ENCODE assay signal across 7 cellular contexts in the genomic region with DNA sequence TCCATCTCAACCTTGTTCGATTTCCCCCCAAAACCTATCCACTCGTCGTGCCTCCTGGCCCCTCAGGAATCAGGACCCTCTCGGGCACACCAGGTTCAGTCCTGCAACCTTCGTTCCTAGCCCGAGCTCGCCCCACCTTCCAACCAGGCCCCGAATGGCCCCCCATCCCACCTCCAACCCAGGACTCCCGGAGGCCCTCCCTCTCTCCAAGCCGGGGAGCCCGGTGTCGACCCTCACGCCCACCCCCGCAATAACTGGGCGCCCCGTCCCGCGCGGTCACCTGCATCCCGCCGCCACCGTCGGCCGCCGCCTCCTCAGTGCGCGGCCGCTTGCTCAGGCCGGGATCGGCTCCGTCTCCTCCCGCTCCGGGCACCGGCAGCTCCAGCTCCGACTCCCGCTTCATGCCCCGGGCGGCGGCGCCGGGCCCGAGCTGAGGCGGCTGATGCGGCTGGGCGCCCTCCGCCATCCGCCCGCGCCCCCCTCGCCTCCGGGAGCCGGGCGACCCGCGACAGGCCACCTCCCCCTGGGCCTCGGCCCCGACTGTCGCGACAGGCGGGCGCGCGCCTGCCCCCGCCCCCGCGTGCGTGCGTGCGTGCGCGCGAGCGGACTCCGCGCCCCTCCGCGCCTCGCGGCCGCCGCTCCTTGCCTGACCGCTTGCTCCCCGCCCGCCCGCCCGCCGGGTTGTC. TPM values are rescaled to one million over a fixed set of nuclear protein-coding genes. Genes with fewer than 3 reads are reported as not detected.
A peak's percentile ranks its signal among the peaks of the same experiment; 100 is the strongest.
DNase-seq lines count a peak whose midpoint lies in the region; ATAC-seq and TF ChIP-seq lines count a peak whose summit lies in the region.

No MANE protein-coding gene starts in this region.

- DNase-seq in G401 (ENCODE audit: low spot score) (peak; percentile 49), glutamatergic neuron (peak; percentile 75), ovary (peak in 2 of 5 donors; percentile 50 to 63), NK-92 (lab: John Stamatoyannopoulos, UW; ENCODE audit: unreplicated experiment) (no peak)
- no peak for DNase-seq in activated CD8-positive, alpha-beta T cell treated with anti-CD3 and anti-CD28 coated beads for 36 hours
- no peak for DNase-seq in activated effector memory CD4-positive, alpha-beta T cell treated with anti-CD3 and anti-CD28 coated beads, Interleukin-2, amount 50 U/mL, for 16 hours

- H3K36me3 ChIP-seq in ovary = no peaks in the 10 kb centered on the region

- no peaks in the 10 kb centered on the region for H3K9me3 Mint-ChIP-seq in activated CD8-positive, alpha-beta T cell treated with anti-CD3 and anti-CD28 coated beads for 36 hours
- peaks cover 8% of the 10 kb centered on the region for H3K9me3 Mint-ChIP-seq in glutamatergic neuron (ENCODE audit: unreplicated experiment)

- H3K4me1 Mint-ChIP-seq in activated CD8-positive, alpha-beta T cell treated with anti-CD3 and anti-CD28 coated beads for 36 hours (ENCODE audit: low read depth) = peaks cover 14% of the 10 kb centered on the region
- peaks cover 12% of the 10 kb centered on the region for H3K4me1 Mint-ChIP-seq in glutamatergic neuron (ENCODE audit: low read depth, unreplicated experiment)

- CTCF ChIA-PET in activated CD8-positive, alpha-beta T cell treated with anti-CD3 and anti-CD28 coated beads for 36 hours (lab: Charles Lee) = interaction anchor here (1.4 to 5.4 kb wide), 3 partner anchors 37 to 96 kb away, joined by 4 to 38 read pairs (median 24); no protein-coding TSS in a partner anchor

- POLR2A ChIA-PET in activated CD8-positive, alpha-beta T cell treated with anti-CD3 and anti-CD28 coated beads for 36 hours (lab: Charles Lee) = interaction anchor here (1.4 kb wide), 1 partner anchor 24 kb away, joined by 4 read pairs; no protein-coding TSS in a partner anchor

- peak overlapping the region; percentile 53 for H3K27ac Mint-ChIP-seq in activated CD8-positive, alpha-beta T cell treated with anti-CD3 and anti-CD28 coated beads for 36 hours
- peak overlapping the region; percentile 85 for H3K27ac Mint-ChIP-seq in glutamatergic neuron (ENCODE audit: unreplicated experiment)

- peak overlapping the region; percentile 66 for H3K4me3 ChIP-seq in ovary

- in situ Hi-C loops in G401 (cut with HindIII; ENCODE audit: low sequenced_read_pairs) = no loop called here

- intact Hi-C loops in activated CD8-positive, alpha-beta T cell treated with anti-CD3 and anti-CD28 coated beads for 36 hours (cut with micrococcal nuclease) = no loop called here
- intact Hi-C loops in ovary (cut with DNase I) = loop anchor here in 3 of 4 donors (10.0 kb wide), 2 partner anchors 53 to 63 kb away; no protein-coding TSS in a partner anchor

- H3K4me3 Mint-ChIP-seq in activated CD8-positive, alpha-beta T cell treated with anti-CD3 and anti-CD28 coated beads for 36 hours = peak overlapping the region; percentile 85
- H3K4me3 Mint-ChIP-seq in glutamatergic neuron (ENCODE audit: unreplicated experiment) = peak overlapping the region; percentile 95

- WGBS in ovary, 3 donors = 0 to 1% (median 1%) methylated on average over 51 to 86 of the region's 87 CpGs

- no peak for TF ChIP-seq EP300 in ovary (IDR thresholded peaks at IDR 0.05)

- no peaks in the 10 kb centered on the region for H3K36me3 Mint-ChIP-seq in activated CD8-positive, alpha-beta T cell treated with anti-CD3 and anti-CD28 coated beads for 36 hours (ENCODE audit: low read depth)
- H3K36me3 Mint-ChIP-seq in glutamatergic neuron (ENCODE audit: unreplicated experiment) = no peaks in the 10 kb centered on the region

- peak; percentile 30 for ATAC-seq in HG03280 (IDR thresholded peaks at IDR 0.05; ENCODE audit: unreplicated experiment)
- peak; percentile 9 for ATAC-seq in activated CD8-positive, alpha-beta T cell treated with anti-CD3 and anti-CD28 coated beads for 36 hours

- no peak for TF ChIP-seq POLR2A in ovary (IDR thresholded peaks at IDR 0.05)

- peaks cover 9% of the 10 kb centered on the region for H3K4me1 ChIP-seq in ovary (ENCODE audit: insufficient read depth)

- TF ChIP-seq CTCF in activated CD8-positive, alpha-beta T cell treated with anti-CD3 and anti-CD28 coated beads for 36 hours (IDR thresholded peaks at IDR 0.05) = no peak
- TF ChIP-seq CTCF in glutamatergic neuron (IDR thresholded peaks at IDR 0.05; ENCODE audit: partially characterized antibody, unreplicated experiment) = no peak
- no peak for TF ChIP-seq CTCF in ovary (IDR thresholded peaks at IDR 0.05)

- peaks cover 11% of the 10 kb centered on the region for H3K27me3 Mint-ChIP-seq in activated CD8-positive, alpha-beta T cell treated with anti-CD3 and anti-CD28 coated beads for 36 hours
- H3K27me3 Mint-ChIP-seq in glutamatergic neuron (ENCODE audit: unreplicated experiment) = peaks cover 2% of the 10 kb centered on the region

- H3K9me3 ChIP-seq in ovary = no peaks in the 10 kb centered on the region

- H3K27ac ChIP-seq in ovary = peak overlapping the region; percentile 84 to 93

- H3K27me3 ChIP-seq in ovary = no peaks in the 10 kb centered on the region

RNA-seq across cellular contexts. Expression of a gene that starts 0.5 kb away (rescaled TPM):
- total RNA-seq in G401 (2014; rRNA removed; shearing (Covaris generic)) = 40.8 and 62.2 TPM in 2 replicates
- total RNA-seq in activated CD8-positive, alpha-beta T cell treated with anti-CD3 and anti-CD28 coated beads for 36 hours = 1 to 10 TPM; 3.1 to 3.3 TPM
- 380 TPM for total RNA-seq in glutamatergic neuron (ENCODE audit: unreplicated experiment)
- 100 to 1,000 TPM in 5 of 7 donors, 10 to 100 TPM in 2; 71.1 to 137 (median 128) TPM for total RNA-seq in ovary
- polyA plus RNA-seq in ovary = 100 to 1,000 TPM in 1 of 2 donors, 10 to 100 TPM in 1; 68.7 to 140 TPM

Comparison
In these comparisons a context has a peak if more than half of its experiments do, and no peak if none do; other contexts are left out.
1. DNase-seq: peak in G401 (single experiment) and glutamatergic neuron (single experiment); none in activated CD8-positive, alpha-beta T cell treated with anti-CD3 and anti-CD28 coated beads for 36 hours (single experiment), NK-92 (single experiment) and activated effector memory CD4-positive, alpha-beta T cell treated with anti-CD3 and anti-CD28 coated beads, Interleukin-2, amount 50 U/mL, for 16 hours (single experiment).